1 cellular context compared by ENCODE assay signal in the genomic region with DNA sequence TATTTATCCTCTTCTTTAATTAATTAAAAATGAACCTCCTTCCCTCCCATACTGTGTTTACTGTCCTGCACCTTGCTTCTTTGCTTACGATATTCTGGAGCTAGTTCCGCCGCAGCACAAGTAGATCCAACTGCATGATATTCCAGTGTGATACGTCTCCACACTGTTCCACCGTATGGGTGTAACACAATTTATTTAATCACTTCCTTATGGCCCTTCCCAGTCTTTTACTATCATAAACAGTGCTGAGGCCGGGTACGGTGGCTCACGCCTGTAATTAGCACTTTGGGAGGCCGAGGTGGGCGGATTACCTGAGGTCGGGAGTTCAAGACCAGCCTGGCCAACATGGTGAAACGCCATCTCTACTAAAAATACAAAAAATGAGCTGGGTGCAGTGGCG.
TF ChIP-seq lines count a peak whose summit lies in the region.

No MANE protein-coding gene starts in this region.

TF ChIP-seq in IMR-90, 13 proteins besides CTCF, POLR2A, EP300 and RAD21:
- no peak for TF ChIP-seq SMC3 (IDR thresholded peaks at IDR 0.05; ENCODE audit: low read depth, low read length)
- no peak for TF ChIP-seq RCOR1 (IDR thresholded peaks at IDR 0.05; ENCODE audit: insufficient replicate concordance, low read length)
- TF ChIP-seq FOS (IDR thresholded peaks at IDR 0.05; ENCODE audit: low read depth, low read length): no peak
- no peak for TF ChIP-seq RFX5 (IDR thresholded peaks at IDR 0.05; ENCODE audit: low read depth, low read length)
- TF ChIP-seq, protein P1, sequence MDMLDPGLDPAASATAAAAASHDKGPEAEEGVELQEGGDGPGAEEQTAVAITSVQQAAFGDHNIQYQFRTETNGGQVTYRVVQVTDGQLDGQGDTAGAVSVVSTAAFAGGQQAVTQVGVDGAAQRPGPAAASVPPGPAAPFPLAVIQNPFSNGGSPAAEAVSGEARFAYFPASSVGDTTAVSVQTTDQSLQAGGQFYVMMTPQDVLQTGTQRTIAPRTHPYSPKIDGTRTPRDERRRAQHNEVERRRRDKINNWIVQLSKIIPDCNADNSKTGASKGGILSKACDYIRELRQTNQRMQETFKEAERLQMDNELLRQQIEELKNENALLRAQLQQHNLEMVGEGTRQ (IDR thresholded peaks at IDR 0.05; ENCODE audit: low read depth, low read length): no peak
- no peak for TF ChIP-seq NFE2L2 (IDR thresholded peaks at IDR 0.05; ENCODE audit: low read depth, low read length)
- no peak for TF ChIP-seq CEBPB (IDR thresholded peaks at IDR 0.05; ENCODE audit: low read depth, low read length)
- TF ChIP-seq CHD1 (IDR thresholded peaks at IDR 0.05; ENCODE audit: low read depth, low read length): no peak
- TF ChIP-seq MXI1 (IDR thresholded peaks at IDR 0.05; ENCODE audit: borderline replicate concordance, low read depth, low read length): no peak
- TF ChIP-seq BHLHE40 (IDR thresholded peaks at IDR 0.05; ENCODE audit: low read depth, low read length): no peak
- no peak for TF ChIP-seq MAZ (IDR thresholded peaks at IDR 0.05; ENCODE audit: borderline replicate concordance, low read depth, low read length)
- TF ChIP-seq MAFK (IDR thresholded peaks at IDR 0.05; ENCODE audit: low read depth, low read length): no peak
- TF ChIP-seq, protein P2, sequence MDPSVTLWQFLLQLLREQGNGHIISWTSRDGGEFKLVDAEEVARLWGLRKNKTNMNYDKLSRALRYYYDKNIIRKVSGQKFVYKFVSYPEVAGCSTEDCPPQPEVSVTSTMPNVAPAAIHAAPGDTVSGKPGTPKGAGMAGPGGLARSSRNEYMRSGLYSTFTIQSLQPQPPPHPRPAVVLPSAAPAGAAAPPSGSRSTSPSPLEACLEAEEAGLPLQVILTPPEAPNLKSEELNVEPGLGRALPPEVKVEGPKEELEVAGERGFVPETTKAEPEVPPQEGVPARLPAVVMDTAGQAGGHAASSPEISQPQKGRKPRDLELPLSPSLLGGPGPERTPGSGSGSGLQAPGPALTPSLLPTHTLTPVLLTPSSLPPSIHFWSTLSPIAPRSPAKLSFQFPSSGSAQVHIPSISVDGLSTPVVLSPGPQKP (IDR thresholded peaks at IDR 0.05; ENCODE audit: borderline replicate concordance, low read depth, low read length): no peak
TF ChIP-seq in IMR-90: peak in this region for 0.
